8 cellular contexts compared by ENCODE assay signal in the genomic region with DNA sequence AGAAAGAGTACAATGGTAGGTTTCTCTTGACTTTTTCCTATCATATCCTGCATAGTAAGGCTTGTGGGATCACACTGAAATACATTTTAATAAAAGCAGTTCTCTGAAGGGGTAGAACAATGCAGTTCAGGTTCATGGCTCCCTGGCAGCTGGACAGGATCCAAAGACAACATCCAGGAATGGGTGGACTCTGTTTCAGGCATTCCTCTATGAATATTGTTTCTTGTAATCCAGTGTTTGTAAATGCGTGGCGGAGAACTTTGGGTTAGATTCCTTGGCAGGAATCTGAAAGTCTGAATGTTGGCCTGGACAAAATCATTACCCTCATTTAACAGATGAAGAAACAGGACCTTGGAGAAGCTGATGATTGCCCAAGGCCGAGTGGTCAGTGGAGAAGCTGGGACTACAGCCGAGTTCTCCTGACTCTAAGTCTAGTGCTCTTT. TPM values are rescaled to one million over a fixed set of nuclear protein-coding genes. Genes with fewer than 3 reads are reported as not detected.
DNase-seq lines count a peak whose midpoint lies in the region; ATAC-seq and TF ChIP-seq lines count a peak whose summit lies in the region.

No MANE protein-coding gene starts in this region.

- ATAC-seq in HG03469 (IDR thresholded peaks at IDR 0.05; ENCODE audit: unreplicated experiment) = no peak

- DNase-seq in Daoy (ENCODE audit: low read depth) (peak; percentile 79), RPMI7951 (ENCODE audit: low read depth) (peak; percentile 49), foreskin fibroblast (peak; percentile 29 to 67), retinal pigment epithelial cell (ENCODE audit: low read depth) (peak; percentile 95), UCSD-AML1 (lab: John Stamatoyannopoulos, UW; ENCODE audit: unreplicated experiment) (no peak), Kasumi-1 (lab: John Stamatoyannopoulos, UW) (no peak), NOMO-1 (lab: John Stamatoyannopoulos, UW; ENCODE audit: unreplicated experiment in 2 of 2) (no peak)

- TF ChIP-seq CTCF in foreskin fibroblast (IDR thresholded peaks at IDR 0.05; ENCODE audit: low read depth, low read length) (no peak), retinal pigment epithelial cell (conservative IDR thresholded peaks at IDR 0.05; ENCODE audit: low read depth, low read length) (no peak)

- H3K4me3 ChIP-seq in foreskin fibroblast (ENCODE audit: low read depth in 1 of 2, low read length in 2 of 2) = no peak overlapping the region
- H3K4me3 ChIP-seq in retinal pigment epithelial cell (ENCODE audit: low read length) = no peak overlapping the region

RNA-seq across cellular contexts. Expression of a gene that starts 43.5 kb away (rescaled TPM):
- total RNA-seq in Daoy (2014; rRNA removed; shearing (Covaris generic)) = 24.1 and 30.2 TPM in 2 replicates
- total RNA-seq in RPMI7951 (2014; rRNA removed; shearing (Covaris generic)) = 22.2 and 24.2 TPM in 2 replicates

Comparison
In these comparisons a context has a peak if more than half of its experiments do, and no peak if none do; other contexts are left out.
1. DNase-seq: peak in Daoy (single experiment), RPMI7951 (single experiment), foreskin fibroblast (2 of 2) and retinal pigment epithelial cell (single experiment); none in UCSD-AML1 (single experiment), Kasumi-1 (0 of 2) and NOMO-1 (0 of 2).